Comparison of ENCODE assay signal across 8 cellular contexts in genomic region chr10:122112021-122112616, GRCh38.
A peak's percentile ranks its signal among the peaks of the same experiment; 100 is the strongest.
DNase-seq lines count a peak whose midpoint lies in the region; ATAC-seq and TF ChIP-seq lines count a peak whose summit lies in the region.

No MANE protein-coding gene starts in this region.

- H3K4me1 ChIP-seq in HAP-1 = peaks cover 6% of the 10 kb centered on the region
- H3K4me1 ChIP-seq in subcutaneous abdominal adipose tissue (ENCODE audit: control insufficient read depth in 5 of 5, insufficient read depth in 5 of 5, low read length in 5 of 5) = peaks cover 17 to 40% (median 38%) of the 10 kb centered on the region in 5 donors

- no peak for DNase-seq in HAP-1 (ENCODE audit: low spot score in 2 of 2)
- no peak for DNase-seq in WERI-Rb-1
- DNase-seq in NCI-H226 = no peak
- no peak for DNase-seq in anterior cingulate cortex (lab: John Stamatoyannopoulos, UW)
- no peak for DNase-seq in GDM1 (lab: John Stamatoyannopoulos, UW)

- in situ Hi-C loops in HAP-1 (cut with MboI; ENCODE audit: low sequenced_read_pairs) = no loop called here

- peak overlapping the region; percentile 46 to 91 (median 80) for H3K9ac ChIP-seq in subcutaneous abdominal adipose tissue (ENCODE audit: low read length in 5 of 5)

- no peak for ATAC-seq in GM18502 (IDR thresholded peaks at IDR 0.05; ENCODE audit: poor library complexity, unreplicated experiment)

- H3K27ac ChIP-seq in WERI-Rb-1 (no peak overlapping the region), subcutaneous abdominal adipose tissue (ENCODE audit: low read depth, low read length) (peak overlapping the region; percentile 96)

- no peaks in the 10 kb centered on the region for H3K27me3 ChIP-seq in HAP-1 (ENCODE audit: low read depth)
- no peaks in the 10 kb centered on the region for H3K27me3 ChIP-seq in WERI-Rb-1 (ENCODE audit: insufficient read depth, low read depth, severe bottlenecking)
- peaks cover 0 to 5% (median 0%) of the 10 kb centered on the region in 5 donors for H3K27me3 ChIP-seq in subcutaneous abdominal adipose tissue (ENCODE audit: control insufficient read depth in 5 of 5, insufficient read depth in 4 of 5, low read length in 5 of 5)

- TF ChIP-seq CTCF in WERI-Rb-1 (IDR thresholded peaks at IDR 0.05; ENCODE audit: low read depth, low read length) = no peak

- H3K36me3 ChIP-seq in HAP-1 (replicated peaks) (no peaks in the 10 kb centered on the region), WERI-Rb-1 (no peaks in the 10 kb centered on the region), subcutaneous abdominal adipose tissue (ENCODE audit: control insufficient read depth in 5 of 5, insufficient read depth in 5 of 5, low read length in 5 of 5) (peaks cover 0 to 4% (median 0%) of the 10 kb centered on the region in 5 donors)

- H3K9me3 ChIP-seq in HAP-1 (0 out of 2 replicates have a peak, but pooled peaks cover 4% of the 10 kb centered on the region), WERI-Rb-1 (ENCODE audit: severe bottlenecking) (no peaks in the 10 kb centered on the region), subcutaneous abdominal adipose tissue (ENCODE audit: control insufficient read depth in 5 of 5, low read length in 5 of 5) (peaks cover 0 to 3% (median 0%) of the 10 kb centered on the region in 5 donors)

- peak overlapping the region; percentile 66 for H3K4me3 ChIP-seq in HAP-1
- H3K4me3 ChIP-seq in WERI-Rb-1 (ENCODE audit: low read depth, low read length) = peak overlapping the region; percentile 68
- peak overlapping the region; percentile 60 for H3K4me3 ChIP-seq in iPS-11a (ENCODE audit: low read depth, low read length)
- H3K4me3 ChIP-seq in subcutaneous abdominal adipose tissue (ENCODE audit: low read depth in 1 of 5, low read length in 5 of 5) = peak overlapping the region; percentile 62 to 78 (median 76)
